8 cellular contexts compared by ENCODE assay signal in the genomic region with DNA sequence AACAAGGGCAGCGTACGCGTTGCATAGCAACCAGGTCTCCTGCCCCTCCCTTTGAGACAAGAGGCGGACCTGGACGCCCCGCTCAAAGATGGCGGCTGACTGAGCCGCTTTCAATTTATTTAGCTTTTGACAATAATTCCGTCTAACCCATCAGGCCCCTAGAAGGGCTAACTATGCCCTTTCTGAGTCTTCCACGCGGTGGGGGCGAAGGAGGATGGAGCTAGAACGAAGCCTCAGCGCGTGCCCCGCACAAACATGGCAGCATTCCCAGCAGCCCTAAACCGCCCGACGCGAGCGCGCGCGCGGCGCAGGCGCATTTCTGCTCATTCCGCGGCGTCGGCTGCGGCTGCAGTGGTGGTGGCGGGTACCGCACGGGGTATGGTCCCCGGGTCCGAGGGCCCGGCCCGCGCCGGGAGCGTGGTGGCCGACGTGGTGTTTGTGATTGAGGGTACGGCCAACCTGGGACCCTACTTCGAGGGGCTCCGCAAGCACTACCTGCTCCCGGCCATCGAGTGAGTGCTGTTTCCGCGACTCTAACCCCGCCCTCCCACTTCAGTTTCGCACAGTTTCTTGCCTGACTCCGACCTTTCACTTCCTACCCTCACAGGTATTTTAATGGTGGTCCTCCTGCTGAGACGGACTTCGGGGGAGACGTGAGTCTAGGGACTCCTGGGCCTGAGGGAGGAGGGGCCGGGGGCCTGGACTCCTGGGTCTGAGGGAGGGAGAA. TPM values are rescaled to one million over a fixed set of nuclear protein-coding genes. Genes with fewer than 3 reads are reported as not detected.
A peak's percentile ranks its signal among the peaks of the same experiment; 100 is the strongest.
DNase-seq lines count a peak whose midpoint lies in the region; ATAC-seq and TF ChIP-seq lines count a peak whose summit lies in the region.

Gene MED25, plus strand, starts transcription at position 326 of the 727 bp plus-strand sequence. Its CDS starts 53 bp downstream, at position 379.

- CTCF ChIA-PET in HEK293 (lab: Yijun Ruan, JAX): interaction anchor here (0.7 kb wide), 1 partner anchor 30 kb away, joined by 3 read pairs; no protein-coding TSS in a partner anchor
- CTCF ChIA-PET in SK-N-SH (lab: Yijun Ruan, JAX): interaction anchor here (0.7 to 1.2 kb wide), 6 partner anchors 12 to 100 kb away, joined by 3 to 4 read pairs (median 3); no protein-coding TSS in a partner anchor

- DNase-seq in GM04504 (ENCODE audit: low read depth) (peak; percentile 73), MV-4-11 (lab: John Stamatoyannopoulos, UW) (peak; percentile 90), SK-N-SH (peak; percentile 95), glomerular endothelial cell (ENCODE audit: extremely low read depth, low read depth, low spot score) (peak; percentile 74), osteoblast (ENCODE audit: insufficient read length, low spot score, missing footprints) (peak; percentile 98), testis (peak; percentile 88)
- DNase-seq in activated naive CD4-positive, alpha-beta T cell treated with anti-CD3 and anti-CD28 coated beads, Interleukin-2, amount 50 U/mL, for 72 hours (ENCODE audit: low spot score in 2 of 2): peak; percentile 88 to 91

- H3K9me2 ChIP-seq in SK-N-SH: no peaks in the 10 kb centered on the region

- H3K9ac ChIP-seq in SK-N-SH: peak within 1 kb of the TSS; percentile 98

- peak; percentile 73 to 76 for ATAC-seq in activated naive CD4-positive, alpha-beta T cell treated with anti-CD3 and anti-CD28 coated beads, Interleukin-2, amount 50 U/mL, for 72 hours

- no peak for TF ChIP-seq EP300 in SK-N-SH (IDR thresholded peaks at IDR 0.05; ENCODE audit: borderline replicate concordance in 1 of 2, low read depth in 1 of 2, low read length in 1 of 2)

- H3K27me3 ChIP-seq in SK-N-SH (ENCODE audit: insufficient read depth) (no peaks in the 10 kb centered on the region), osteoblast (ENCODE audit: insufficient read depth, low read length) (no peaks in the 10 kb centered on the region), testis (no peaks in the 10 kb centered on the region)

- TF ChIP-seq RAD21 in SK-N-SH (IDR thresholded peaks at IDR 0.05; ENCODE audit: low read length): no peak

- H4K20me1 ChIP-seq in SK-N-SH (ENCODE audit: insufficient read depth) (no peaks in the 10 kb centered on the region), osteoblast (ENCODE audit: insufficient read depth, low read length) (peaks cover 3% of the 10 kb centered on the region)

- peak within 1 kb of the TSS; percentile 85 for H3K27ac ChIP-seq in HEK293 (ENCODE audit: extremely low read depth, low read depth, low read length)
- peak within 1 kb of the TSS; percentile 93 to 98 for H3K27ac ChIP-seq in SK-N-SH (ENCODE audit: low read depth in 2 of 2, low read length in 1 of 2)
- H3K27ac ChIP-seq in osteoblast (ENCODE audit: low read depth, low read length): peak within 1 kb of the TSS; percentile 99
- H3K27ac ChIP-seq in testis: peak within 1 kb of the TSS; percentile 95 to 98

- under 1% methylated on average over 25 of the region's 58 CpGs for WGBS in SK-N-SH (ENCODE audit: low lambda C conversion rate)
- WGBS in testis, 2 donors: 0% methylated on average over 30 to 58 of the region's 58 CpGs

- TF ChIP-seq POLR2A in testis (IDR thresholded peaks at IDR 0.05): peak; percentile 71

- H3K4me2 ChIP-seq in SK-N-SH (peak within 1 kb of the TSS; percentile 97), osteoblast (ENCODE audit: insufficient read depth, low read length) (peak within 1 kb of the TSS; percentile 91)

- H3K9me3 Mint-ChIP-seq in activated naive CD4-positive, alpha-beta T cell treated with anti-CD3 and anti-CD28 coated beads, Interleukin-2, amount 50 U/mL, for 72 hours: no peaks in the 10 kb centered on the region

- H3K4me1 ChIP-seq in HEK293 (ENCODE audit: control insufficient read depth, insufficient read depth, low read length) (peaks cover 17% of the 10 kb centered on the region; the same call in 1 of the 2 replicates), SK-N-SH (ENCODE audit: control insufficient read depth in 1 of 2, insufficient read depth in 2 of 2, low read depth in 1 of 2, low read length in 1 of 2) (peaks cover 0 to 18% of the 10 kb centered on the region in 2 experiments; a peak in 3 of 4 replicates), osteoblast (ENCODE audit: insufficient read depth, low read length) (peaks cover 13% of the 10 kb centered on the region), testis (peaks cover 24% of the 10 kb centered on the region)

- H3K36me3 ChIP-seq in HEK293 (ENCODE audit: control insufficient read depth in 2 of 2, insufficient read depth in 1 of 2, low read length in 2 of 2): peaks cover 14 to 21% of the 10 kb centered on the region in 2 experiments
- H3K36me3 ChIP-seq in SK-N-SH (replicated peaks in 1 of 2; ENCODE audit: control insufficient read depth in 1 of 2, insufficient read depth in 2 of 2, low read length in 1 of 2): peaks cover 0 to 6% of the 10 kb centered on the region in 2 experiments
- peaks cover 7% of the 10 kb centered on the region for H3K36me3 ChIP-seq in osteoblast (ENCODE audit: insufficient read depth, low read length)
- no peaks in the 10 kb centered on the region for H3K36me3 ChIP-seq in testis (ENCODE audit: low read depth, missing control alignments)

- intact Hi-C loops in testis (cut with DNase I; ENCODE audit: low total_unique reads): no loop called here

- H2AFZ ChIP-seq in SK-N-SH (ENCODE audit: low read depth) (peak within 1 kb of the TSS; percentile 90), osteoblast (ENCODE audit: low read length) (peak within 1 kb of the TSS; percentile 91)

- peaks cover 21% of the 10 kb centered on the region for H3F3A ChIP-seq in SK-N-SH (replicated peaks; ENCODE audit: insufficient read depth)

- POLR2A ChIA-PET in HEK293 (lab: Yijun Ruan, JAX) (interaction anchor here (0.7 to 1.2 kb wide), 5 partner anchors 30 to 112 kb away, joined by 3 to 4 read pairs (median 3); partner anchors contain the start of genes NUP62 and PTOV1), SK-N-SH (lab: Yijun Ruan, JAX) (interaction anchor here (0.9 kb wide), 1 partner anchor 32 kb away, joined by 3 read pairs; the partner anchor contains the start of gene PTOV1)

- peaks cover under 1 to 17% of the 10 kb centered on the region in 2 donors for H3K36me3 Mint-ChIP-seq in activated naive CD4-positive, alpha-beta T cell treated with anti-CD3 and anti-CD28 coated beads, Interleukin-2, amount 50 U/mL, for 72 hours

- H3K4me3 ChIP-seq in HEK293 (ENCODE audit: low read depth, low read length) (peak within 1 kb of the TSS; percentile 89), SK-N-SH (ENCODE audit: low read depth in 2 of 2, low read length in 1 of 2) (peak within 1 kb of the TSS; percentile 72 to 90), osteoblast (ENCODE audit: insufficient read depth, low read length) (peak within 1 kb of the TSS; percentile 99), testis (peak within 1 kb of the TSS; percentile 78 to 92)

- peak; percentile 45 for TF ChIP-seq CTCF in HEK293 (tag by site-specific recombination; IDR thresholded peaks at IDR 0.05)
- TF ChIP-seq CTCF in SK-N-SH (IDR thresholded peaks at IDR 0.05): no peak
- TF ChIP-seq CTCF in osteoblast (IDR thresholded peaks at IDR 0.05; ENCODE audit: extremely low read depth, low read depth, low read length): no peak
- peak in 2 of 3 experiments; percentile 46 to 63 for TF ChIP-seq CTCF in testis (IDR thresholded peaks at IDR 0.05)

- H3K9me3 ChIP-seq in HEK293 (ENCODE audit: control insufficient read depth, insufficient read depth, low read depth, low read length) (no peaks in the 10 kb centered on the region), SK-N-SH (no peaks in the 10 kb centered on the region), osteoblast (ENCODE audit: low read depth, low read length) (no peaks in the 10 kb centered on the region), testis (no peaks in the 10 kb centered on the region)

- H3K79me2 ChIP-seq in SK-N-SH (ENCODE audit: insufficient read depth) (peaks cover 50% of the 10 kb centered on the region), osteoblast (ENCODE audit: insufficient read depth, low read length) (peaks cover 40% of the 10 kb centered on the region)

- peak within 1 kb of the TSS; percentile 99 to 100 for H3K27ac Mint-ChIP-seq in activated naive CD4-positive, alpha-beta T cell treated with anti-CD3 and anti-CD28 coated beads, Interleukin-2, amount 50 U/mL, for 72 hours

TF ChIP-seq in HEK293, 187 proteins besides CTCF, POLR2A, EP300 and RAD21 (continues in another document):
- TF ChIP-seq ZNF426 (tag by site-specific recombination; IDR thresholded peaks at IDR 0.05): no peak
- no peak for TF ChIP-seq ZNF777 (tag by site-specific recombination; IDR thresholded peaks at IDR 0.05; ENCODE audit: borderline replicate concordance)
- TF ChIP-seq ZNF624 (tag by site-specific recombination; IDR thresholded peaks at IDR 0.05): no peak
- TF ChIP-seq ZNF133 (tag by site-specific recombination; IDR thresholded peaks at IDR 0.05): no peak
- no peak for TF ChIP-seq ZNF585B (tag by site-specific recombination; IDR thresholded peaks at IDR 0.05)
- TF ChIP-seq GLIS2 (tag by site-specific recombination; IDR thresholded peaks at IDR 0.05): 0 out of 2 replicates have a peak, but pooled peaks have one; percentile 38
- no peak for TF ChIP-seq ZNF837 (tag by site-specific recombination; IDR thresholded peaks at IDR 0.05)
- no peak for TF ChIP-seq ZNF341 (tag by site-specific recombination; IDR thresholded peaks at IDR 0.05; ENCODE audit: low read depth)
- no peak for TF ChIP-seq ZNF157 (tag by site-specific recombination; IDR thresholded peaks at IDR 0.05)

TF ChIP-seq in SK-N-SH, 30 proteins besides CTCF, POLR2A, EP300 and RAD21 (continues in another document):
- TF ChIP-seq YY1 (IDR thresholded peaks at IDR 0.05; ENCODE audit: low read depth) (peak; percentile 99), CHD2 (IDR thresholded peaks at IDR 0.05; ENCODE audit: low read length, partially characterized antibody) (peak; percentile 22), RCOR1 (IDR thresholded peaks at IDR 0.05; ENCODE audit: low read length) (no peak)

RNA-seq across cellular contexts. Expression of gene MED25, which starts in this region (rescaled TPM):
- polyA plus RNA-seq in SK-N-SH (2012; rRNA removed): 15.7 and 30.2 TPM in 2 replicates
- 20.5 and 25.3 TPM in 2 replicates for polyA plus RNA-seq in SK-N-SH (2012; cell fraction: cytosol; rRNA removed)
- 105 and 119 TPM in 2 replicates for polyA plus RNA-seq in SK-N-SH (2012; cell fraction: nucleus; rRNA removed)
- 10 to 100 TPM; 58.4 to 68.2 TPM for total RNA-seq in activated naive CD4-positive, alpha-beta T cell treated with anti-CD3 and anti-CD28 coated beads, Interleukin-2, amount 50 U/mL, for 72 hours
- total RNA-seq in glomerular endothelial cell: 35.3 and 47.6 TPM in 2 replicates
- total RNA-seq in osteoblast: 19.5 and 20.9 TPM in 2 replicates
- total RNA-seq in testis: 100 to 1,000 TPM; 244 to 246 TPM
- polyA plus RNA-seq in testis (ENCODE audit: insufficient read depth, low read depth, low replicate concordance): 156 TPM

Comparison
In these comparisons a context has a peak if more than half of its experiments do, and no peak if none do; other contexts are left out.
1. Peak in every context shown above with its lines: DNase-seq, ATAC-seq, H3K4me3 ChIP-seq and H3K27ac ChIP-seq.
2. CTCF ChIP-seq: peak in HEK293 (single experiment) and testis (2 of 3); none in SK-N-SH (single experiment) and osteoblast (single experiment).